14 cellular contexts compared by ENCODE assay signal in genomic region chr22:19878461-19879247, GRCh38. TPM values are rescaled to one million over a fixed set of nuclear protein-coding genes. Genes with fewer than 3 reads are reported as not detected.
DNase-seq lines count a peak whose midpoint lies in the region; ATAC-seq and TF ChIP-seq lines count a peak whose summit lies in the region.
"Had no signal": no experiment of that assay in that cellular context is flagged by ENCODE, and none has a peak within 500 bp of the region (broad histone marks: within the 10 kb centered on the region; RNA-seq: fewer than 3 reads in every experiment).

No MANE protein-coding gene starts in this region.

- H3K9me3 ChIP-seq in Panc1 (ENCODE audit: control insufficient read depth, insufficient read depth, low read depth, low read length) (no peaks in the 10 kb centered on the region), psoas muscle (no peaks in the 10 kb centered on the region)

- TF ChIP-seq CTCF in Panc1 (IDR thresholded peaks at IDR 0.05) (no peak), psoas muscle (IDR thresholded peaks at IDR 0.05) (no peak)

- DNase-seq in activated CD8-positive, alpha-beta memory T cell treated with anti-CD3 and anti-CD28 coated beads, Interleukin-2, amount 50 U/mL, for 48 hours, result peak; percentile 43
- DNase-seq in activated CD8-positive, alpha-beta memory T cell treated with anti-CD3 and anti-CD28 coated beads for 24 hours, result no peak
- DNase-seq in Panc1 (ENCODE audit: low read depth, low spot score) (no peak), fibroblast of the conjunctiva (ENCODE audit: low read depth) (peak; percentile 47), psoas muscle (peak; percentile 8 to 47), epidermal melanocyte (ENCODE audit: insufficient read length, low spot score) (no peak), middle frontal gyrus (ENCODE audit: extremely low spot score, low spot score) (no peak)
- DNase-seq: cortex of kidney; hippocampal formation; Karpas-422; NCI-H2107; OCI-M1; stimulated activated naive B cell treated with anti-CD40 and anti-IgM and Interleukin-4, amounts not matched to agents 10 μg/mL and 1 μg/mL and 100 μg/mL, for 72 hours had no signal

- WGBS in psoas muscle, 3 donors, result 87 to 90% (median 87%) methylated on average over 16 of the region's 16 CpGs

- no TSS peak for BruUV-seq in Panc1 (replicated peaks; lab: Mats Ljungman, UMichigan)

- in situ Hi-C loops in Panc1 (cut with HindIII; ENCODE audit: low pct_unique_long_range_greater_than_20kb, low sequenced_read_pairs), result no loop called here

- CTCF ChIA-PET in Panc1 (lab: Charles Lee), result no interaction called here

- peak overlapping the region; percentile 79 for H3K27ac ChIP-seq in Panc1 (ENCODE audit: low read length)
- no peak overlapping the region for H3K27ac ChIP-seq in psoas muscle

- intact Hi-C loops in Panc1 (cut with micrococcal nuclease; ENCODE audit: unreplicated experiment), result no loop called here
- intact Hi-C loops in psoas muscle (cut with DNase I), result no loop called here

- POLR2A ChIA-PET in Panc1 (lab: Charles Lee), result no interaction called here

- H3K4me3 ChIP-seq in Panc1 (ENCODE audit: low read depth in 2 of 2, low read length in 2 of 2) (no peak overlapping the region), psoas muscle (no peak overlapping the region)

- ATAC-seq in Panc1 (no peak), psoas muscle (no peak), HG02973 (IDR thresholded peaks at IDR 0.05; ENCODE audit: unreplicated experiment) (no peak)
- ATAC-seq: stimulated activated naive B cell treated with anti-CD40 and anti-IgM and Interleukin-4, amounts not matched to agents 10 μg/mL and 1 μg/mL and 100 μg/mL, for 72 hours had no signal

- H3K4me1 ChIP-seq in Panc1 (ENCODE audit: control insufficient read depth, insufficient read depth, low read length) (peaks cover 85% of the 10 kb centered on the region), psoas muscle (no peaks in the 10 kb centered on the region)

- H3K27me3 ChIP-seq in Panc1 (ENCODE audit: control insufficient read depth, insufficient read depth, low read length) (no peaks in the 10 kb centered on the region), psoas muscle (ENCODE audit: insufficient read depth in 3 of 3, low read length in 2 of 3) (no peaks in the 10 kb centered on the region)

- H3K36me3 ChIP-seq in Panc1 (ENCODE audit: control insufficient read depth, insufficient read depth, low read length) (no peaks in the 10 kb centered on the region), psoas muscle (ENCODE audit: insufficient read depth in 1 of 2, low read depth in 1 of 2) (peaks cover 0 to 44% of the 10 kb centered on the region in 2 donors)

RNA-seq across cellular contexts. Expression of gene GNB1L, which starts 24.0 kb away (rescaled TPM):
- 12.2 TPM for total RNA-seq in Panc1 (2021; ENCODE audit: unreplicated experiment)
- polyA plus RNA-seq in Panc1 (2012; ENCODE audit: insufficient read length), result 10.2 TPM
- 1 to 10 TPM; 1.5 to 3.4 (median 3.0) TPM for total RNA-seq in psoas muscle
- polyA plus RNA-seq in psoas muscle, result 1 to 10 TPM; 3.3 to 7.6 (median 3.6) TPM

RNA-seq across cellular contexts. Expression of gene RTL10, which starts 24.0 kb away (rescaled TPM):
- 26.7 TPM for total RNA-seq in Panc1 (2021; ENCODE audit: unreplicated experiment)
- 22.5 TPM for polyA plus RNA-seq in Panc1 (2012; ENCODE audit: insufficient read length)
- 1 to 10 TPM; 5.3 to 9.7 (median 8.1) TPM for total RNA-seq in psoas muscle
- 1 to 10 TPM; 5.9 to 7.9 (median 6.3) TPM for polyA plus RNA-seq in psoas muscle

Comparison
In these comparisons a context has a peak if more than half of its experiments do, and no peak if none do; other contexts are left out.
1. DNase-seq: peak in activated CD8-positive, alpha-beta memory T cell treated with anti-CD3 and anti-CD28 coated beads, Interleukin-2, amount 50 U/mL, for 48 hours (single experiment), fibroblast of the conjunctiva (single experiment) and psoas muscle (2 of 2); none in activated CD8-positive, alpha-beta memory T cell treated with anti-CD3 and anti-CD28 coated beads for 24 hours (single experiment), Panc1 (single experiment), epidermal melanocyte (single experiment) and middle frontal gyrus (single experiment).